ENCODE assay signal across 16 cellular contexts in genomic region chr15:70151441-70151840, GRCh38.
"Had no signal": no experiment of that assay in that cellular context is flagged by ENCODE, and none has a peak within 500 bp of the region (broad histone marks: within the 10 kb centered on the region; RNA-seq: fewer than 3 reads in every experiment).

No MANE protein-coding gene starts in this region.

- H3K36me3 Mint-ChIP-seq: memory B cell, type B pancreatic cell had no signal

- ATAC-seq: gastrocnemius medialis, left lung had no signal

- H3K79me2 ChIP-seq: parathyroid adenoma had no signal

- DNase-seq: activated CD4-positive, alpha-beta T cell treated with anti-CD3 and anti-CD28 coated beads for 1 hour; activated CD4-positive, alpha-beta T cell treated with anti-CD3 and anti-CD28 coated beads, Interleukin-2, amount 50 U/mL, for 4 hours; activated naive CD8-positive, alpha-beta T cell treated with anti-CD3 and anti-CD28 coated beads, Interleukin-2, amount 50 U/mL, for 24 hours; activated T-cell treated with anti-CD3 and anti-CD28 coated beads for 4 hours; erythroblast; gastrocnemius medialis; left lung; stimulated activated CD4-positive, alpha-beta T cell treated with anti-CD3 and anti-CD28 coated beads, Interleukin-4, amount 100 ng/mL, for 24 hours; stimulated activated naive CD4-positive, alpha-beta T cell treated with Interleukin-2 at 50 U/mL for 16 hours had no signal

- H3K4me1 ChIP-seq: parathyroid adenoma had no signal

- H3K4me3 Mint-ChIP-seq: activated naive CD4-positive, alpha-beta T cell treated with anti-CD3 and anti-CD28 coated beads for 36 hours; activated naive CD8-positive, alpha-beta T cell treated with anti-CD3 and anti-CD28 coated beads, Interleukin-2, amount 50 U/mL, for 24 hours; memory B cell; type B pancreatic cell had no signal

- H3K9me3 Mint-ChIP-seq: activated naive CD4-positive, alpha-beta T cell treated with anti-CD3 and anti-CD28 coated beads for 36 hours; activated naive CD8-positive, alpha-beta T cell treated with anti-CD3 and anti-CD28 coated beads, Interleukin-2, amount 50 U/mL, for 24 hours; activated T-helper 2 cell treated with anti-CD3 and anti-CD28 coated beads, Interferon-gamma antibody, Interleukin-2, Interleukin-4, amounts not matched to agents 10 μg/mL and 5 μg/mL and 100 μg/mL, durations not matched to agents 14 hours and 24 hours and 36 hours; memory B cell; type B pancreatic cell had no signal

- H2AFZ ChIP-seq: parathyroid adenoma had no signal

- H3K4me1 Mint-ChIP-seq: memory B cell had no signal

- H3K27ac Mint-ChIP-seq: activated naive CD4-positive, alpha-beta T cell treated with anti-CD3 and anti-CD28 coated beads for 36 hours; activated T-helper 2 cell treated with anti-CD3 and anti-CD28 coated beads, Interferon-gamma antibody, Interleukin-2, Interleukin-4, amounts not matched to agents 10 μg/mL and 5 μg/mL and 100 μg/mL, durations not matched to agents 14 hours and 24 hours and 36 hours; memory B cell; type B pancreatic cell had no signal

- FAIRE-seq: keratinocyte had no signal

- H3K27me3 ChIP-seq: gastrocnemius medialis, left lung had no signal

- H3K9me3 ChIP-seq: gastrocnemius medialis, left lung had no signal

- H3K27ac ChIP-seq: gastrocnemius medialis, left lung, parathyroid adenoma, skin epidermis had no signal

- H3K9ac ChIP-seq: parathyroid adenoma had no signal

- H3K36me3 ChIP-seq: gastrocnemius medialis, left lung had no signal

- H3K4me3 ChIP-seq: gastrocnemius medialis, left lung, skin epidermis had no signal
